ENCODE assay signal across 15 cellular contexts in genomic region chr6:35049346-35049745, GRCh38.
DNase-seq lines count a peak whose midpoint lies in the region; ATAC-seq and TF ChIP-seq lines count a peak whose summit lies in the region.
"Had no signal": no experiment of that assay in that cellular context is flagged by ENCODE, and none has a peak within 500 bp of the region (broad histone marks: within the 10 kb centered on the region; RNA-seq: fewer than 3 reads in every experiment).

No MANE protein-coding gene starts in this region.

- H3K4me3 ChIP-seq in esophagus squamous epithelium (peak overlapping the region in 1 of 4 donors; percentile 11), neuronal stem cell (ENCODE audit: low read length in 2 of 2) (no peak overlapping the region), upper lobe of right lung (no peak overlapping the region)
- H3K4me3 ChIP-seq: A549 had no signal

- peak overlapping the region; percentile 11 for H2AK5ac ChIP-seq in neuronal stem cell (ENCODE audit: low read depth, low read length)

- H4K8ac ChIP-seq in neuronal stem cell (ENCODE audit: low read depth, low read length) = no peak overlapping the region

- H3K27me3 ChIP-seq in esophagus squamous epithelium (no peaks in the 10 kb centered on the region), neuronal stem cell (ENCODE audit: control insufficient read depth in 3 of 3, insufficient read depth in 3 of 3, low read depth in 1 of 3, low read length in 3 of 3) (no peaks in the 10 kb centered on the region), upper lobe of right lung (no peaks in the 10 kb centered on the region)

- no peak overlapping the region for H3K27ac Mint-ChIP-seq in effector memory CD8-positive, alpha-beta T cell
- H3K27ac Mint-ChIP-seq: activated CD8-positive, alpha-beta memory T cell treated with anti-CD3 and anti-CD28 coated beads, Interleukin-2, amount 10 ng/mL, durations not matched to agents 7 days and 5 days; activated naive CD8-positive, alpha-beta T cell treated with anti-CD3 and anti-CD28 coated beads for 36 hours; naive thymus-derived CD4-positive, alpha-beta T cell had no signal

- no peak overlapping the region for H3K4me2 ChIP-seq in neuronal stem cell (ENCODE audit: insufficient read depth, low read length, poor library complexity, severe bottlenecking)
- H3K4me2 ChIP-seq: A549 had no signal

- H3K9ac ChIP-seq in neuronal stem cell (ENCODE audit: low read depth, low read length, poor library complexity) = no peak overlapping the region

- no peak overlapping the region for H2BK12ac ChIP-seq in neuronal stem cell (ENCODE audit: low read length)

- H4K91ac ChIP-seq in neuronal stem cell (ENCODE audit: low read depth, low read length, poor library complexity) = no peak overlapping the region

- H3K18ac ChIP-seq in neuronal stem cell (ENCODE audit: low read length) = peak overlapping the region; percentile 66

- H3K27me3 Mint-ChIP-seq in effector memory CD8-positive, alpha-beta T cell = no peaks in the 10 kb centered on the region
- H3K27me3 Mint-ChIP-seq: activated CD8-positive, alpha-beta memory T cell treated with anti-CD3 and anti-CD28 coated beads, Interleukin-2, amount 10 ng/mL, durations not matched to agents 7 days and 5 days; activated naive CD8-positive, alpha-beta T cell treated with anti-CD3 and anti-CD28 coated beads for 36 hours; naive thymus-derived CD4-positive, alpha-beta T cell had no signal

- no peaks in the 10 kb centered on the region for H3K79me1 ChIP-seq in neuronal stem cell (ENCODE audit: low read depth, low read length)

- no peak overlapping the region for H3K4ac ChIP-seq in neuronal stem cell (ENCODE audit: low read length)

- peaks cover 7 to 8% of the 10 kb centered on the region in 2 donors for H3K4me1 Mint-ChIP-seq in effector memory CD8-positive, alpha-beta T cell (ENCODE audit: low read depth in 2 of 2)

- H3K9me3 ChIP-seq in esophagus squamous epithelium = no peaks in the 10 kb centered on the region
- H3K9me3 ChIP-seq in neuronal stem cell (replicated peaks in 1 of 2; ENCODE audit: control insufficient read depth in 2 of 2, insufficient read depth in 1 of 2, low read depth in 1 of 2, low read length in 2 of 2) = no peaks in the 10 kb centered on the region
- no peaks in the 10 kb centered on the region for H3K9me3 ChIP-seq in upper lobe of right lung
- H3K9me3 ChIP-seq: A549 had no signal

- no peak overlapping the region for H2BK15ac ChIP-seq in neuronal stem cell (ENCODE audit: low read length)

- H3K36me3 ChIP-seq in esophagus squamous epithelium (peaks cover 0 to 36% (median 1%) of the 10 kb centered on the region in 3 donors), neuronal stem cell (replicated peaks in 1 of 2; ENCODE audit: control insufficient read depth in 2 of 2, insufficient read depth in 2 of 2, low read length in 2 of 2) (peaks cover 0 to 2% of the 10 kb centered on the region in 2 donors), upper lobe of right lung (peaks cover 20% of the 10 kb centered on the region)

- H2BK5ac ChIP-seq in neuronal stem cell (ENCODE audit: low read length) = no peak overlapping the region

- no peak for TF ChIP-seq POLR2A in esophagus squamous epithelium (IDR thresholded peaks at IDR 0.05)

- H3K36me3 Mint-ChIP-seq in effector memory CD8-positive, alpha-beta T cell (ENCODE audit: insufficient read depth) = peaks cover 3% of the 10 kb centered on the region
- H3K36me3 Mint-ChIP-seq: activated CD8-positive, alpha-beta memory T cell treated with anti-CD3 and anti-CD28 coated beads, Interleukin-2, amount 10 ng/mL, durations not matched to agents 7 days and 5 days; activated naive CD8-positive, alpha-beta T cell treated with anti-CD3 and anti-CD28 coated beads for 36 hours had no signal

- intact Hi-C loops in Right ventricle myocardium inferior (cut with DNase I) (no loop called here), left ventricle myocardium superior (cut with micrococcal nuclease) (no loop called here), esophagus squamous epithelium (cut with DNase I) (no loop called here), upper lobe of right lung (cut with DNase I) (no loop called here)

- DNase-seq in Right ventricle myocardium inferior (ENCODE audit: missing footprints) (peak; percentile 25), left ventricle myocardium superior (no peak), esophagus squamous epithelium (lab: John Stamatoyannopoulos, UW) (no peak), neuronal stem cell (ENCODE audit: low spot score) (no peak), upper lobe of right lung (no peak), NCI-H446 treated with DMSO at 0.1 percent for 48 hours (lab: John Stamatoyannopoulos, UW) (no peak), COLO668 (lab: John Stamatoyannopoulos, UW; ENCODE audit: unreplicated experiment) (no peak)
- no peak for DNase-seq in effector memory CD8-positive, alpha-beta T cell
- DNase-seq: activated CD8-positive, alpha-beta memory T cell treated with anti-CD3 and anti-CD28 coated beads, Interleukin-2, amount 10 ng/mL, durations not matched to agents 7 days and 5 days; Calu3; NCI-H526 treated with DMSO at 0.1 percent for 48 hours; SHP77 had no signal

- no peak overlapping the region for H3K4me3 Mint-ChIP-seq in effector memory CD8-positive, alpha-beta T cell
- H3K4me3 Mint-ChIP-seq: activated CD8-positive, alpha-beta memory T cell treated with anti-CD3 and anti-CD28 coated beads, Interleukin-2, amount 10 ng/mL, durations not matched to agents 7 days and 5 days; activated naive CD8-positive, alpha-beta T cell treated with anti-CD3 and anti-CD28 coated beads for 36 hours; naive thymus-derived CD4-positive, alpha-beta T cell had no signal

- ATAC-seq in Right ventricle myocardium inferior = no peak
- ATAC-seq in left ventricle myocardium superior = no peak
- ATAC-seq in upper lobe of right lung = no peak
- no peak for ATAC-seq in effector memory CD8-positive, alpha-beta T cell (replicated peaks)
- ATAC-seq: A549; activated CD8-positive, alpha-beta memory T cell treated with anti-CD3 and anti-CD28 coated beads, Interleukin-2, amount 10 ng/mL, durations not matched to agents 7 days and 5 days had no signal

- no peak overlapping the region for H3K23ac ChIP-seq in neuronal stem cell (ENCODE audit: low read depth, low read length, poor library complexity)

- peaks cover 55 to 98% (median 79%) of the 10 kb centered on the region in 3 donors for H3K4me1 ChIP-seq in esophagus squamous epithelium
- H3K4me1 ChIP-seq in neuronal stem cell (ENCODE audit: control insufficient read depth in 2 of 2, insufficient read depth in 1 of 2, low read depth in 1 of 2, low read length in 2 of 2) = peaks cover 57 to 64% of the 10 kb centered on the region in 2 donors
- H3K4me1 ChIP-seq in upper lobe of right lung = peaks cover 74% of the 10 kb centered on the region
- H3K4me1 ChIP-seq: A549 had no signal

- no peaks in the 10 kb centered on the region for H3K9me3 Mint-ChIP-seq in effector memory CD8-positive, alpha-beta T cell
- H3K9me3 Mint-ChIP-seq: activated naive CD8-positive, alpha-beta T cell treated with anti-CD3 and anti-CD28 coated beads for 36 hours; naive thymus-derived CD4-positive, alpha-beta T cell had no signal

- peak overlapping the region; percentile 43 to 92 (median 82) for H3K27ac ChIP-seq in esophagus squamous epithelium
- no peak overlapping the region for H3K27ac ChIP-seq in neuronal stem cell (replicated peaks; ENCODE audit: low read length)
- H3K27ac ChIP-seq in upper lobe of right lung = peak overlapping the region; percentile 75
- H3K27ac ChIP-seq: A549 had no signal

- no peak overlapping the region for H3K14ac ChIP-seq in neuronal stem cell (ENCODE audit: low read length)

- TF ChIP-seq CTCF in esophagus squamous epithelium (IDR thresholded peaks at IDR 0.05) = no peak
- no peak for TF ChIP-seq CTCF in upper lobe of right lung (IDR thresholded peaks at IDR 0.05)

- WGBS in esophagus squamous epithelium, 2 donors = 84 to 86% methylated on average over 7 of the region's 7 CpGs
- no CpG with 5 or more reads among the region's 7 CpGs for WGBS in neuronal stem cell (ENCODE audit: extremely low coverage in 2 of 2, insufficient read length in 2 of 2, insufficient replicate concordance in 1 of 2), 2 donors

- no peak overlapping the region for H2AFZ ChIP-seq in neuronal stem cell (ENCODE audit: low read length)

- H2BK120ac ChIP-seq in neuronal stem cell (ENCODE audit: low read depth, low read length) = no peak overlapping the region
